In the genomic region with DNA sequence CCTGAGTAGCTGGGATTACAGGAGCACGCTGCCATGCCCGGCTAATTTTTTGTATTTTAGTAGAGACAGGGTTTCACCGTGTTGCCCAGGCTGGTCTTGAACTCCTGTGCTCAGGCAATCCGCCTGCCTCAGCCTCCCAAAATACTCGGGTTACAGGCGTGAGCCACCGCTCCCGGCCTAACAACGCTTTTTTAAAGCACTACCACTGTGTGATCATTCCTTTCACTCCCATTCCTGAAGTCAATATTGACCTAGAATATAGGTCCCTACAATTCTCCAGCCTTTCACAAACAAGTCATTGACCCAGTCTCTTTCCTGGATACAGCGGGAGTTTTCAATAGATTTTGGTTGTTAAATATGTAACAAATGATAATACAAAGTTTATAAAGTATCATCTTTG, we compare ENCODE assay signal across 24 cellular contexts.
"Had no signal": no experiment of that assay in that cellular context is flagged by ENCODE, and none has a peak within 500 bp of the region (broad histone marks: within the 10 kb centered on the region; RNA-seq: fewer than 3 reads in every experiment).

No MANE protein-coding gene starts in this region.

- DNase-seq: dorsolateral prefrontal cortex; effector CD4-positive, alpha-beta T cell; endodermal cell; foreskin fibroblast; gastrocnemius medialis; head of caudate nucleus; left cardiac atrium; left ventricle myocardium inferior; lower lobe of right lung; nucleus accumbens; psoas muscle; right cardiac atrium; spleen; stimulated activated CD4-positive, alpha-beta T cell treated with anti-CD3 and anti-CD28 coated beads, Interleukin-2, amount 100 ng/mL, for 48 hours; stimulated activated naive CD4-positive, alpha-beta T cell treated with Interleukin-2 at 50 U/mL for 16 hours; stomach; thyroid gland; trophoblast cell had no signal

- ATAC-seq: esophagus mucosa, gastrocnemius medialis, left cardiac atrium, lower lobe of right lung, psoas muscle, right cardiac atrium had no signal

- H3K4me3 ChIP-seq: dorsolateral prefrontal cortex, gastrocnemius medialis, left ventricle myocardium inferior, lower lobe of right lung, psoas muscle, skin epidermis, spleen, stomach, thyroid gland, vagina had no signal

- H3K27ac ChIP-seq: dorsolateral prefrontal cortex, epithelial cell of prostate, gastrocnemius medialis, left ventricle myocardium inferior, lower lobe of right lung, psoas muscle, skin epidermis, stomach, thyroid gland, vagina had no signal

- H3K4me1 Mint-ChIP-seq: endodermal cell had no signal

- H3K27me3 ChIP-seq: dorsolateral prefrontal cortex, gastrocnemius medialis, spleen, stomach, thyroid gland, vagina had no signal

- H3K4me3 Mint-ChIP-seq: endodermal cell, nephron had no signal

- H3K9me3 ChIP-seq: gastrocnemius medialis, left ventricle myocardium inferior, lower lobe of right lung, psoas muscle, spleen, stomach, thyroid gland, vagina had no signal

- H3K9me3 Mint-ChIP-seq: endodermal cell, nephron had no signal

- H3K4me1 ChIP-seq: lower lobe of right lung, psoas muscle, spleen, stomach, vagina had no signal

- FAIRE-seq: colon had no signal

- H3K27ac Mint-ChIP-seq: endodermal cell had no signal

- H3K36me3 ChIP-seq: gastrocnemius medialis, left ventricle myocardium inferior, lower lobe of right lung, spleen, stomach, thyroid gland, vagina had no signal
